9 cellular contexts compared by ENCODE assay signal in the genomic region with DNA sequence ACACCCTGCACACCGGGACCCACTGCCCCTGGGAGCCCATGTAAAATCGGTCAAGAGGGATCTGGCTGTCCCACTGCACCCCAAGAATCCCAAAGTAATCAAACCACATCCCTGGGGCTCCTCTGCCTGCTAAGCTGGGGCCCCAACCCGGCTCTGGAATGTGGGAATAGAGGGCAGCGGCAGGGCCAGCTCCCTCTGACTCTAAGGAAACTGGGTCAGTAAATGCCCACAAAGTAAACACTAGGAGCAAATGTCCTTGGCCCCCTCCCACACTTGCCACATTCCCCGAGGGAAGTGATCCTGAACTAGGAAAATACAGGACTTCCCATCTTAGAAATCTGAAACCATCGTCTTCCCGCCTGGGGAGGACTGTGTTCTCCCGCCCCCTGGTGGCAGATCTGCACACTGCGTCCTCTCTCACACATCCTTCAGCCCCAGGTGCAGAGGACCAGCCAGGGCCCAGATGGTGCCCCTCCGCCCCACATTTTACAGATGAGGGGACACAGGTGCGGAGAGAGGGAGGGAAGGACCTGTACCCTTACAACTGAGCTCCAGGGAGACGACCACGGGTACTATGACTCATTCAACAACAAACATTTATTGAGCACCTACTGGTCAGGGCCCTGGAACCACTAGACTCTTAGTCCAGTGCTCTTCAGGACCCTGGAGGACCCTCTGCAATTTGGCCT. TPM values are rescaled to one million over a fixed set of nuclear protein-coding genes. Genes with fewer than 3 reads are reported as not detected.
DNase-seq lines count a peak whose midpoint lies in the region; ATAC-seq and TF ChIP-seq lines count a peak whose summit lies in the region.
"Had no signal": no experiment of that assay in that cellular context is flagged by ENCODE, and none has a peak within 500 bp of the region (broad histone marks: within the 10 kb centered on the region; RNA-seq: fewer than 3 reads in every experiment).

No MANE protein-coding gene starts in this region.

- H3K4me1 ChIP-seq in ascending aorta (peaks cover 0 to 5% of the 10 kb centered on the region in 2 donors), hepatocyte (ENCODE audit: insufficient read depth) (peaks cover 16% of the 10 kb centered on the region), sigmoid colon (peaks cover 0 to 12% (median 9%) of the 10 kb centered on the region in 4 donors)

- no peaks in the 10 kb centered on the region for H3K9me2 ChIP-seq in hepatocyte (replicated peaks; ENCODE audit: insufficient read depth)

- H3K79me2 ChIP-seq in hepatocyte = no peaks in the 10 kb centered on the region

- H3K27me3 ChIP-seq in ascending aorta = no peaks in the 10 kb centered on the region
- no peaks in the 10 kb centered on the region for H3K27me3 ChIP-seq in hepatocyte
- no peaks in the 10 kb centered on the region for H3K27me3 ChIP-seq in sigmoid colon

- TF ChIP-seq CTCF in ascending aorta (IDR thresholded peaks at IDR 0.05) (peak; percentile 93 to 97 (median 95)), hepatocyte (IDR thresholded peaks at IDR 0.05; ENCODE audit: poor library complexity) (peak; percentile 95), sigmoid colon (IDR thresholded peaks at IDR 0.05) (peak; percentile 83 to 97 (median 96))

- H4K20me1 ChIP-seq in hepatocyte (ENCODE audit: insufficient read depth, poor library complexity, severe bottlenecking) = no peaks in the 10 kb centered on the region

- 9% methylated on average over 13 of the region's 13 CpGs for WGBS in hepatocyte (ENCODE audit: low lambda C conversion rate, missing lambda C conversion rate)
- 3 to 15% methylated on average over 13 of the region's 13 CpGs for WGBS in sigmoid colon, 2 donors

- H3K9me3 ChIP-seq in ascending aorta (no peaks in the 10 kb centered on the region), hepatocyte (ENCODE audit: low read depth) (no peaks in the 10 kb centered on the region), sigmoid colon (no peaks in the 10 kb centered on the region)

- ATAC-seq in HG03432 (IDR thresholded peaks at IDR 0.05; ENCODE audit: unreplicated experiment) (no peak), GM19328 (IDR thresholded peaks at IDR 0.05; ENCODE audit: unreplicated experiment) (no peak)

- peak overlapping the region; percentile 61 for H3K4me2 ChIP-seq in hepatocyte

- H3K4me3 ChIP-seq in ascending aorta (peak overlapping the region in 1 of 2 donors; percentile 17), hepatocyte (no peak overlapping the region), sigmoid colon (peak overlapping the region in 1 of 4 donors; percentile 16)

- H2AFZ ChIP-seq in hepatocyte = no peak overlapping the region

- intact Hi-C loops in ascending aorta (cut with DNase I) (loop anchor here (1.0 to 2.0 kb wide), 2 partner anchors 29 to 63 kb away; no protein-coding TSS in a partner anchor), sigmoid colon (cut with DNase I) (loop anchor here (1.0 kb wide), 1 partner anchor 63 kb away; no protein-coding TSS in a partner anchor)

- no peak for TF ChIP-seq EP300 in sigmoid colon (IDR thresholded peaks at IDR 0.05)

- H3K36me3 ChIP-seq in ascending aorta = no peaks in the 10 kb centered on the region
- H3K36me3 ChIP-seq in hepatocyte (replicated peaks; ENCODE audit: insufficient read depth, low read depth) = no peaks in the 10 kb centered on the region
- H3K36me3 ChIP-seq in sigmoid colon = no peaks in the 10 kb centered on the region

- DNase-seq in GM03348 (ENCODE audit: low spot score) = peak; percentile 89
- DNase-seq in NCI-H128 (lab: John Stamatoyannopoulos, UW; ENCODE audit: unreplicated experiment) = peak; percentile 4
- peak; percentile 20 to 61 (median 57) for DNase-seq in T-helper 2 cell
- DNase-seq in ascending aorta (ENCODE audit: low spot score in 2 of 2) = peak; percentile 34 to 89
- DNase-seq in hepatocyte (ENCODE audit: low spot score) = peak; percentile 89
- DNase-seq in sigmoid colon = peak; percentile 91

- H3K27ac ChIP-seq in ascending aorta (no peak overlapping the region), hepatocyte (peak overlapping the region; percentile 91), sigmoid colon (peak overlapping the region in 2 of 4 donors; percentile 9 to 14)

- TF ChIP-seq POLR2A in sigmoid colon (IDR thresholded peaks at IDR 0.05) = no peak

RNA-seq across cellular contexts. Expression of a gene that starts 10.2 kb away (rescaled TPM):
- 61.4 TPM for total RNA-seq in ascending aorta
- total RNA-seq in hepatocyte = 62.6 and 66.2 TPM in 2 replicates
- 109 and 110 TPM in 2 replicates for polyA plus RNA-seq in hepatocyte
- 10 to 100 TPM in 3 of 4 donors, 1 to 10 TPM in 1; 9.9 to 12.3 (median 11.3) TPM for total RNA-seq in sigmoid colon
- polyA plus RNA-seq in sigmoid colon = 1 to 10 TPM; 3.0 to 6.4 (median 4.9) TPM

RNA-seq across cellular contexts. Expression of a gene that starts 11.3 kb away (rescaled TPM):
- total RNA-seq in ascending aorta = 388 TPM
- total RNA-seq in hepatocyte = 239 and 290 TPM in 2 replicates
- 88.0 and 92.0 TPM in 2 replicates for polyA plus RNA-seq in hepatocyte
- 10 to 100 TPM; 34.2 to 71.2 (median 39.5) TPM for total RNA-seq in sigmoid colon
- polyA plus RNA-seq in sigmoid colon = 10 to 100 TPM in 1 of 3 donors, 1 to 10 TPM in 2; 5.5 to 18.4 (median 9.0) TPM

RNA-seq across cellular contexts. Expression of a gene that starts 15.0 kb away (rescaled TPM):
- total RNA-seq in ascending aorta (47.9 TPM), hepatocyte (162 and 209 TPM in 2 replicates), sigmoid colon (10 to 100 TPM; 22.2 to 40.3 (median 31.2) TPM)
- polyA plus RNA-seq in hepatocyte (191 and 214 TPM in 2 replicates), sigmoid colon (100 to 1,000 TPM; 231 to 494 (median 236) TPM)

RNA-seq across cellular contexts. Expression of a gene that starts 34.5 kb away (rescaled TPM):
- total RNA-seq in ascending aorta (36.7 TPM), hepatocyte (47.7 and 51.8 TPM in 2 replicates), sigmoid colon (100 to 1,000 TPM in 1 of 4 donors, 10 to 100 TPM in 3; 58.5 to 104 (median 69.2) TPM)
- polyA plus RNA-seq in hepatocyte (85.1 and 87.8 TPM in 2 replicates), sigmoid colon (10 to 100 TPM; 19.4 to 42.6 (median 33.9) TPM)

RNA-seq across cellular contexts. Expression of a gene that starts 36.1 kb away (rescaled TPM):
- total RNA-seq in ascending aorta = not detected
- total RNA-seq in hepatocyte = 0.43 TPM in 1 of 2 replicates, not detected in the other
- not detected in 2 replicates for polyA plus RNA-seq in hepatocyte
- total RNA-seq in sigmoid colon = 1 to 10 TPM in 3 of 4 donors, under 1 TPM in 1; 0.95 to 3.9 (median 1.5) TPM
- polyA plus RNA-seq in sigmoid colon = under 1 TPM in 1 of 3 donors, not detected in 2; 0.04 TPM
- total RNA-seq: mononuclear cell had no signal

Comparison
In these comparisons a context has a peak if more than half of its experiments do, and no peak if none do; other contexts are left out.
1. DNase-seq: peak in every context shown above with its lines; median percentile 91 in sigmoid colon; 89 in GM03348; 89 in hepatocyte; 62 in ascending aorta; 57 in T-helper 2 cell; 4 in NCI-H128.